3 cellular contexts compared by ENCODE assay signal in the genomic region with DNA sequence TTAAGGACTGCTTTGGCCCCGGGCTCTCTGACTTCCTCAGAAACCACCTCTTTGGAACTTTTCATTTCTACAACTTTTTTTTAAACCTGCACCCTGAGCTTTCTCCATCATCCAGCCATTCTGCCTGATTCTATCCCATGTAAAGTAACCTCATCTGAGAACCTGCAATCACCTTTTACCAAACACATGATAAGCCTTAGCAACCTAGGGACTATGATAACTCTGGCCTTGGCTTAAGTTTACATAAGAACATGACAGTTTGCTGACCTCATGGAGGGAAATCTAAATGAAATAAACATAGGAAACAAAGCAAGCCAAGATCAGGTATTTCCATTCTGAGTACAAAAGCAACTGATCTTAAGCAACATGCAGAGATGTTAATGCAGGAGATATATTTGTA.
TF ChIP-seq lines count a peak whose summit lies in the region.

No MANE protein-coding gene starts in this region.

TF ChIP-seq in liver, 16 proteins besides CTCF, POLR2A, EP300 and RAD21:
- TF ChIP-seq, protein P1, sequence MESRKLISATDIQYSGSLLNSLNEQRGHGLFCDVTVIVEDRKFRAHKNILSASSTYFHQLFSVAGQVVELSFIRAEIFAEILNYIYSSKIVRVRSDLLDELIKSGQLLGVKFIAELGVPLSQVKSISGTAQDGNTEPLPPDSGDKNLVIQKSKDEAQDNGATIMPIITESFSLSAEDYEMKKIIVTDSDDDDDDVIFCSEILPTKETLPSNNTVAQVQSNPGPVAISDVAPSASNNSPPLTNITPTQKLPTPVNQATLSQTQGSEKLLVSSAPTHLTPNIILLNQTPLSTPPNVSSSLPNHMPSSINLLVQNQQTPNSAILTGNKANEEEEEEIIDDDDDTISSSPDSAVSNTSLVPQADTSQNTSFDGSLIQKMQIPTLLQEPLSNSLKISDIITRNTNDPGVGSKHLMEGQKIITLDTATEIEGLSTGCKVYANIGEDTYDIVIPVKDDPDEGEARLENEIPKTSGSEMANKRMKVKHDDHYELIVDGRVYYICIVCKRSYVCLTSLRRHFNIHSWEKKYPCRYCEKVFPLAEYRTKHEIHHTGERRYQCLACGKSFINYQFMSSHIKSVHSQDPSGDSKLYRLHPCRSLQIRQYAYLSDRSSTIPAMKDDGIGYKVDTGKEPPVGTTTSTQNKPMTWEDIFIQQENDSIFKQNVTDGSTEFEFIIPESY (IDR thresholded peaks at IDR 0.05): no peak
- TF ChIP-seq, protein P2, sequence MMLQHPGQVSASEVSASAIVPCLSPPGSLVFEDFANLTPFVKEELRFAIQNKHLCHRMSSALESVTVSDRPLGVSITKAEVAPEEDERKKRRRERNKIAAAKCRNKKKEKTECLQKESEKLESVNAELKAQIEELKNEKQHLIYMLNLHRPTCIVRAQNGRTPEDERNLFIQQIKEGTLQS (IDR thresholded peaks at IDR 0.05): no peak
- TF ChIP-seq, protein P3, sequence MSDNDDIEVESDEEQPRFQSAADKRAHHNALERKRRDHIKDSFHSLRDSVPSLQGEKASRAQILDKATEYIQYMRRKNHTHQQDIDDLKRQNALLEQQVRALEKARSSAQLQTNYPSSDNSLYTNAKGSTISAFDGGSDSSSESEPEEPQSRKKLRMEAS (IDR thresholded peaks at IDR 0.05): no peak
- TF ChIP-seq RXRA (IDR thresholded peaks at IDR 0.05): peak in 1 of 2 donors; percentile 17
- no peak for TF ChIP-seq NR2F2 (IDR thresholded peaks at IDR 0.05)
- TF ChIP-seq HNF4A (conservative IDR thresholded peaks at IDR 0.05): peak; percentile 14 to 16

TF ChIP-seq in HepG2, 621 proteins besides CTCF, POLR2A, EP300 and RAD21:
- TF ChIP-seq, protein P4, sequence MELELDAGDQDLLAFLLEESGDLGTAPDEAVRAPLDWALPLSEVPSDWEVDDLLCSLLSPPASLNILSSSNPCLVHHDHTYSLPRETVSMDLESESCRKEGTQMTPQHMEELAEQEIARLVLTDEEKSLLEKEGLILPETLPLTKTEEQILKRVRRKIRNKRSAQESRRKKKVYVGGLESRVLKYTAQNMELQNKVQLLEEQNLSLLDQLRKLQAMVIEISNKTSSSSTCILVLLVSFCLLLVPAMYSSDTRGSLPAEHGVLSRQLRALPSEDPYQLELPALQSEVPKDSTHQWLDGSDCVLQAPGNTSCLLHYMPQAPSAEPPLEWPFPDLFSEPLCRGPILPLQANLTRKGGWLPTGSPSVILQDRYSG (CRISPR knock-in tag; IDR thresholded peaks at IDR 0.05): no peak
- TF ChIP-seq ZFP1 (CRISPR knock-in tag; IDR thresholded peaks at IDR 0.05): no peak
- TF ChIP-seq, protein P5, sequence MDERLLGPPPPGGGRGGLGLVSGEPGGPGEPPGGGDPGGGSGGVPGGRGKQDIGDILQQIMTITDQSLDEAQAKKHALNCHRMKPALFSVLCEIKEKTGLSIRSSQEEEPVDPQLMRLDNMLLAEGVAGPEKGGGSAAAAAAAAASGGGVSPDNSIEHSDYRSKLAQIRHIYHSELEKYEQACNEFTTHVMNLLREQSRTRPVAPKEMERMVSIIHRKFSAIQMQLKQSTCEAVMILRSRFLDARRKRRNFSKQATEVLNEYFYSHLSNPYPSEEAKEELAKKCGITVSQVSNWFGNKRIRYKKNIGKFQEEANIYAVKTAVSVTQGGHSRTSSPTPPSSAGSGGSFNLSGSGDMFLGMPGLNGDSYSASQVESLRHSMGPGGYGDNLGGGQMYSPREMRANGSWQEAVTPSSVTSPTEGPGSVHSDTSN (CRISPR knock-in tag; IDR thresholded peaks at IDR 0.05): no peak
- TF ChIP-seq, protein P6, sequence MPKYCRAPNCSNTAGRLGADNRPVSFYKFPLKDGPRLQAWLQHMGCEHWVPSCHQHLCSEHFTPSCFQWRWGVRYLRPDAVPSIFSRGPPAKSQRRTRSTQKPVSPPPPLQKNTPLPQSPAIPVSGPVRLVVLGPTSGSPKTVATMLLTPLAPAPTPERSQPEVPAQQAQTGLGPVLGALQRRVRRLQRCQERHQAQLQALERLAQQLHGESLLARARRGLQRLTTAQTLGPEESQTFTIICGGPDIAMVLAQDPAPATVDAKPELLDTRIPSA (CRISPR knock-in tag; IDR thresholded peaks at IDR 0.05; ENCODE audit: borderline replicate concordance): no peak
- no peak for TF ChIP-seq RBM39 (IDR thresholded peaks at IDR 0.05; ENCODE audit: low read depth, low read length, poor library complexity, severe bottlenecking)
- TF ChIP-seq CCAR2 (optimal IDR thresholded peaks at IDR 0.05; ENCODE audit: low read depth, low read length): no peak
- TF ChIP-seq GTF3A (CRISPR knock-in tag; conservative IDR thresholded peaks at IDR 0.05): no peak
- no peak for TF ChIP-seq RELA (CRISPR knock-in tag; IDR thresholded peaks at IDR 0.05)
- TF ChIP-seq WIZ (CRISPR knock-in tag; IDR thresholded peaks at IDR 0.05): no peak
- TF ChIP-seq NAIF1 (CRISPR knock-in tag; IDR thresholded peaks at IDR 0.05; ENCODE audit: borderline replicate concordance): no peak
- TF ChIP-seq MIER3 (CRISPR knock-in tag; IDR thresholded peaks at IDR 0.05; ENCODE audit: borderline replicate concordance): no peak
- no peak for TF ChIP-seq NFE2 (CRISPR knock-in tag; IDR thresholded peaks at IDR 0.05)
- TF ChIP-seq, protein P7, sequence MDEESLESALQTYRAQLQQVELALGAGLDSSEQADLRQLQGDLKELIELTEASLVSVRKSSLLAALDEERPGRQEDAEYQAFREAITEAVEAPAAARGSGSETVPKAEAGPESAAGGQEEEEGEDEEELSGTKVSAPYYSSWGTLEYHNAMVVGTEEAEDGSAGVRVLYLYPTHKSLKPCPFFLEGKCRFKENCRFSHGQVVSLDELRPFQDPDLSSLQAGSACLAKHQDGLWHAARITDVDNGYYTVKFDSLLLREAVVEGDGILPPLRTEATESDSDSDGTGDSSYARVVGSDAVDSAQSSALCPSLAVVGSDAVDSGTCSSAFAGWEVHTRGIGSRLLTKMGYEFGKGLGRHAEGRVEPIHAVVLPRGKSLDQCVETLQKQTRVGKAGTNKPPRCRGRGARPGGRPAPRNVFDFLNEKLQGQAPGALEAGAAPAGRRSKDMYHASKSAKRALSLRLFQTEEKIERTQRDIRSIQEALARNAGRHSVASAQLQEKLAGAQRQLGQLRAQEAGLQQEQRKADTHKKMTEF (CRISPR knock-in tag; IDR thresholded peaks at IDR 0.05): no peak
- no peak for TF ChIP-seq ZFP41 (CRISPR knock-in tag; IDR thresholded peaks at IDR 0.05; ENCODE audit: borderline replicate concordance)
- no peak for TF ChIP-seq SKI (IDR thresholded peaks at IDR 0.05; ENCODE audit: partially characterized antibody)
- TF ChIP-seq PCBP2 (optimal IDR thresholded peaks at IDR 0.05; ENCODE audit: low read depth, low read length, poor library complexity, severe bottlenecking): no peak
- no peak for TF ChIP-seq SALL1 (CRISPR knock-in tag; IDR thresholded peaks at IDR 0.05)
- no peak for TF ChIP-seq AGO2 (optimal IDR thresholded peaks at IDR 0.05; ENCODE audit: low read depth, low read length)
- no peak for TF ChIP-seq HMGA1 (CRISPR knock-in tag; conservative IDR thresholded peaks at IDR 0.05)
- TF ChIP-seq ZNF709 (CRISPR knock-in tag; IDR thresholded peaks at IDR 0.05): no peak

TF ChIP-seq in endothelial cell of umbilical vein, 7 proteins besides CTCF, POLR2A, EP300 and RAD21:
- TF ChIP-seq POLR2AphosphoS5 (IDR thresholded peaks at IDR 0.05; ENCODE audit: insufficient read depth, low read depth, low read length) (no peak), GATA2 (IDR thresholded peaks at IDR 0.05; ENCODE audit: insufficient read depth, insufficient read length, low read depth, low read length) (no peak), JUN (IDR thresholded peaks at IDR 0.05; ENCODE audit: borderline replicate concordance, insufficient read depth, insufficient read length, low read depth) (no peak), FOS (IDR thresholded peaks at IDR 0.05; ENCODE audit: borderline replicate concordance, insufficient read depth, low read length) (no peak)
- TF ChIP-seq, protein P3 (IDR thresholded peaks at IDR 0.05; ENCODE audit: insufficient read depth, insufficient read length): no peak
